In the genomic region with DNA sequence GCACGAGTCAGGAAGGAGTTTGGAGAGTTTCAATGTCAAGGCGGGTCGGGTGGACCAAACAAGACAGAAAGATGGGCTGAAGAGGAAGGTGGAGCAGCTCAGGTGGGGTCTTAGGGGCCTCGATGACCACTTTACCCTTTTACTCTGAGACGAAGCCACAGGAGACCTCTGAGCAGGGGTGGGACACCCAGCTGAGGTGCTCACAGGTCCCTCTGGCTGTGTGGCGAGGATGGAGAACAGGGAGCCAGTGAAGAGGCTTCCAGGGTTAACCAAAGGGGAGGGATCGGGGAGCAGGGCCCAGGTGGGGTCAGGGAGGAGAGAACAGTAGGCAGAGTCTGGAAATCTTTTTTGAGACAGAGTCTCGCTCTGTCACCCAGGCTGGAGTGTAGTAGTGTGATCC, we compare ENCODE assay signal across 22 cellular contexts. TPM values are rescaled to one million over a fixed set of nuclear protein-coding genes. Genes with fewer than 3 reads are reported as not detected.
"Had no signal": no experiment of that assay in that cellular context is flagged by ENCODE, and none has a peak within 500 bp of the region (broad histone marks: within the 10 kb centered on the region; RNA-seq: fewer than 3 reads in every experiment).

No MANE protein-coding gene starts in this region.

- DNase-seq: effector memory CD8-positive, alpha-beta T cell; esophagus squamous epithelium; foreskin fibroblast; kidney glomerular epithelial cell; mucosa of descending colon; retina; stimulated activated CD4-positive, alpha-beta T cell treated with anti-CD3 and anti-CD28 coated beads, Interleukin-15, amount 100 ng/mL, for 24 hours; stimulated activated CD4-positive, alpha-beta T cell treated with anti-CD3 and anti-CD28 coated beads, Interleukin-2, amount 100 ng/mL, for 24 hours; stimulated activated CD4-positive, alpha-beta T cell treated with anti-CD3 and anti-CD28 coated beads, Interleukin-4, amount 100 ng/mL, for 4 hours; stimulated activated naive CD4-positive, alpha-beta T cell; tibial artery; upper lobe of right lung had no signal

- H3K36me3 ChIP-seq: right lobe of liver, upper lobe of right lung, vagina had no signal

- H3K9me3 Mint-ChIP-seq: dendritic cell treated with granulocyte-macrophage colony-stimulating factor and Interleukin-4, amounts not matched to agents 40 ng/mL and 50 ng/mL, for 4 days; effector memory CD8-positive, alpha-beta T cell; naive thymus-derived CD8-positive, alpha-beta T cell had no signal

- H3K4me1 ChIP-seq: parathyroid adenoma, psoas muscle, right lobe of liver, suprapubic skin, tibial artery, upper lobe of right lung, vagina had no signal

- H3K27ac ChIP-seq: esophagus squamous epithelium, gastroesophageal sphincter, hepatocyte, parathyroid adenoma, psoas muscle, right lobe of liver, suprapubic skin, tibial artery, upper lobe of right lung, vagina had no signal

- H3K27me3 ChIP-seq: hepatocyte, right lobe of liver, suprapubic skin, upper lobe of right lung, vagina had no signal

- H3K4me3 ChIP-seq: esophagus squamous epithelium, gastroesophageal sphincter, hepatocyte, mucosa of descending colon, psoas muscle, right lobe of liver, suprapubic skin, tibial artery, upper lobe of right lung, vagina had no signal

- H3K4me3 Mint-ChIP-seq: dendritic cell treated with granulocyte-macrophage colony-stimulating factor and Interleukin-4, amounts not matched to agents 40 ng/mL and 50 ng/mL, for 4 days; effector memory CD8-positive, alpha-beta T cell; naive thymus-derived CD8-positive, alpha-beta T cell had no signal

- H3K27ac Mint-ChIP-seq: dendritic cell treated with granulocyte-macrophage colony-stimulating factor and Interleukin-4, amounts not matched to agents 40 ng/mL and 50 ng/mL, for 4 days had no signal

- H3K27me3 Mint-ChIP-seq: dendritic cell treated with granulocyte-macrophage colony-stimulating factor and Interleukin-4, amounts not matched to agents 40 ng/mL and 50 ng/mL, for 4 days; effector memory CD8-positive, alpha-beta T cell; naive thymus-derived CD8-positive, alpha-beta T cell had no signal

- H3K9me3 ChIP-seq: esophagus squamous epithelium, gastroesophageal sphincter, mucosa of descending colon, psoas muscle, right lobe of liver, suprapubic skin, tibial artery, upper lobe of right lung, vagina had no signal

- ATAC-seq: effector memory CD8-positive, alpha-beta T cell; gastroesophageal sphincter; mucosa of descending colon; naive thymus-derived CD8-positive, alpha-beta T cell; psoas muscle; right lobe of liver; upper lobe of right lung had no signal

RNA-seq across cellular contexts. Expression of a gene that starts 2.0 kb away (rescaled TPM):
- total RNA-seq: epithelial cell of proximal tubule, hepatocyte, vagina had no signal
- polyA plus RNA-seq: naive thymus-derived CD8-positive, alpha-beta T cell had no signal
